Comparison of ENCODE assay signal across 9 cellular contexts in genomic region chr2:23941644-23942043, GRCh38. TPM values are rescaled to one million over a fixed set of nuclear protein-coding genes. Genes with fewer than 3 reads are reported as not detected.
DNase-seq lines count a peak whose midpoint lies in the region; ATAC-seq and TF ChIP-seq lines count a peak whose summit lies in the region.
"Had no signal": no experiment of that assay in that cellular context is flagged by ENCODE, and none has a peak within 500 bp of the region (broad histone marks: within the 10 kb centered on the region; RNA-seq: fewer than 3 reads in every experiment).

No MANE protein-coding gene starts in this region.

- no peak for ATAC-seq in esophagus mucosa

- TF ChIP-seq CTCF in GM12865 (IDR thresholded peaks at IDR 0.05; ENCODE audit: insufficient read depth, low read depth, low read length, missing control alignments) (no peak), esophagus muscularis mucosa (IDR thresholded peaks at IDR 0.05) (no peak), retinal pigment epithelial cell (conservative IDR thresholded peaks at IDR 0.05; ENCODE audit: low read depth, low read length) (no peak)

- intact Hi-C loops in esophagus muscularis mucosa (cut with DNase I): loop anchor here (2.0 to 5.0 kb wide), 2 partner anchors 15 to 124 kb away; partner anchors contain the start of gene ATAD2B

- no peaks in the 10 kb centered on the region for H3K9me3 ChIP-seq in SJCRH30 (replicated peaks)
- H3K9me3 ChIP-seq in esophagus muscularis mucosa: no peaks in the 10 kb centered on the region

- H3K36me3 ChIP-seq in SJCRH30 (peaks cover 9% of the 10 kb centered on the region; the same call in 1 of the 2 replicates), esophagus muscularis mucosa (no peaks in the 10 kb centered on the region)

- DNase-seq in GM12865 (ENCODE audit: low read depth) (no peak), SJCRH30 (no peak), esophagus muscularis mucosa (ENCODE audit: extremely low spot score) (no peak), retinal pigment epithelial cell (ENCODE audit: low read depth) (no peak), EL (no peak), DMS 273 (lab: John Stamatoyannopoulos, UW; ENCODE audit: unreplicated experiment) (no peak), middle frontal gyrus (ENCODE audit: extremely low spot score, low spot score) (no peak)
- DNase-seq: activated T-cell treated with anti-CD3 and anti-CD28 coated beads, Interleukin-2, amount 50 U/mL, for 24 hours had no signal

- peaks cover 12% of the 10 kb centered on the region; the same call in 1 of the 2 replicates for H3K4me1 ChIP-seq in SJCRH30
- H3K4me1 ChIP-seq in esophagus muscularis mucosa: peaks cover 23 to 49% (median 43%) of the 10 kb centered on the region in 4 donors

- H3K27me3 ChIP-seq in SJCRH30 (no peaks in the 10 kb centered on the region), esophagus muscularis mucosa (no peaks in the 10 kb centered on the region)

- H3K27ac ChIP-seq in SJCRH30: no peak overlapping the region
- peak overlapping the region in 3 of 4 donors; percentile 93 to 97 (median 94) for H3K27ac ChIP-seq in esophagus muscularis mucosa (replicated peaks in 1 of 4)

- H3K4me3 ChIP-seq in GM12865 (ENCODE audit: low read depth, low read length): peak overlapping the region; percentile 58
- peak overlapping the region; percentile 79 for H3K4me3 ChIP-seq in SJCRH30
- H3K4me3 ChIP-seq in esophagus muscularis mucosa: peak overlapping the region; percentile 69 to 97 (median 89)
- peak overlapping the region; percentile 57 for H3K4me3 ChIP-seq in retinal pigment epithelial cell (ENCODE audit: low read length)

- TF ChIP-seq POLR2A in esophagus muscularis mucosa (IDR thresholded peaks at IDR 0.05; ENCODE audit: low read depth): no peak

- 78% methylated on average over 8 of the region's 8 CpGs for WGBS in esophagus muscularis mucosa

- TF ChIP-seq EP300 in esophagus muscularis mucosa (IDR thresholded peaks at IDR 0.05): no peak

RNA-seq across cellular contexts. Expression of gene UBXN2A, which starts 1.4 kb away (rescaled TPM):
- 36.4 and 39.9 TPM in 2 replicates for total RNA-seq in SJCRH30 (2014; rRNA removed; shearing (Covaris generic))
- total RNA-seq in esophagus muscularis mucosa (10 to 100 TPM; 17.1 to 23.4 (median 20.3) TPM), esophagus mucosa (10.4 TPM)

RNA-seq across cellular contexts. Expression of gene ATAD2B, which starts 14.7 kb away (rescaled TPM):
- 33.3 and 37.5 TPM in 2 replicates for total RNA-seq in SJCRH30 (2014; rRNA removed; shearing (Covaris generic))
- total RNA-seq in esophagus muscularis mucosa (10 to 100 TPM in 3 of 4 donors, 1 to 10 TPM in 1; 8.0 to 17.4 (median 13.5) TPM), esophagus mucosa (17.0 TPM)
